In genomic region chr2:12044857-12045256, GRCh38 we compare ENCODE assay signal across 11 cellular contexts.
DNase-seq lines count a peak whose midpoint lies in the region; ATAC-seq and TF ChIP-seq lines count a peak whose summit lies in the region.
"Had no signal": no experiment of that assay in that cellular context is flagged by ENCODE, and none has a peak within 500 bp of the region (broad histone marks: within the 10 kb centered on the region; RNA-seq: fewer than 3 reads in every experiment).

No MANE protein-coding gene starts in this region.

- intact Hi-C loops in heart left ventricle (cut with DNase I), result no loop called here

- no peaks in the 10 kb centered on the region for H3K36me3 Mint-ChIP-seq in activated CD4-positive, alpha-beta memory T cell treated with anti-CD3 and anti-CD28 coated beads, Interleukin-2, amount 10 ng/mL, durations not matched to agents 7 days and 5 days (ENCODE audit: low read depth)

- peaks cover 2% of the 10 kb centered on the region for H3K9me3 Mint-ChIP-seq in activated CD4-positive, alpha-beta memory T cell treated with anti-CD3 and anti-CD28 coated beads, Interleukin-2, amount 10 ng/mL, durations not matched to agents 7 days and 5 days

- H3K9me3 ChIP-seq in heart left ventricle, result peaks cover 0 to 2% (median 0%) of the 10 kb centered on the region in 12 donors
- H3K9me3 ChIP-seq: right lobe of liver had no signal

- H3K4me1 ChIP-seq in heart left ventricle (peaks cover 0 to 37% (median 0%) of the 10 kb centered on the region in 12 donors), foreskin keratinocyte (no peaks in the 10 kb centered on the region)
- H3K4me1 ChIP-seq: right lobe of liver had no signal

- H3K27ac ChIP-seq in heart left ventricle (no peak overlapping the region), foreskin keratinocyte (no peak overlapping the region)
- H3K27ac ChIP-seq: right lobe of liver had no signal

- no peak for TF ChIP-seq POLR2A in heart left ventricle (IDR thresholded peaks at IDR 0.05)

- peak; percentile 72 for ATAC-seq in GM19324 (IDR thresholded peaks at IDR 0.05; ENCODE audit: low FRiP score, unreplicated experiment)
- peak; percentile 44 for ATAC-seq in HG03064 (IDR thresholded peaks at IDR 0.05; ENCODE audit: low read depth, unreplicated experiment)
- ATAC-seq in heart left ventricle, result no peak
- ATAC-seq in foreskin keratinocyte, result no peak

- H3K27ac Mint-ChIP-seq in activated CD4-positive, alpha-beta memory T cell treated with anti-CD3 and anti-CD28 coated beads, Interleukin-2, amount 10 ng/mL, durations not matched to agents 7 days and 5 days, result peak overlapping the region; percentile 16

- WGBS in heart left ventricle, 4 donors, result 78 to 89% (median 87%) methylated on average over 8 of the region's 8 CpGs

- H3K27me3 Mint-ChIP-seq in activated CD4-positive, alpha-beta memory T cell treated with anti-CD3 and anti-CD28 coated beads, Interleukin-2, amount 10 ng/mL, durations not matched to agents 7 days and 5 days, result peaks cover 7% of the 10 kb centered on the region

- DNase-seq in GM12864 (ENCODE audit: low read depth) (peak; percentile 64), heart left ventricle (no peak), foreskin keratinocyte (no peak), DMS 273 treated with DMSO at 0.1 percent for 48 hours (lab: John Stamatoyannopoulos, UW) (no peak), NCI-H146 (lab: John Stamatoyannopoulos, UW) (no peak)
- peak; percentile 51 for DNase-seq in activated CD4-positive, alpha-beta memory T cell treated with anti-CD3 and anti-CD28 coated beads, Interleukin-2, amount 10 ng/mL, durations not matched to agents 7 days and 5 days
- DNase-seq: islet precursor cell, KG1, right lobe of liver had no signal

- H3K4me3 ChIP-seq in GM12864 (ENCODE audit: low read depth, low read length) (no peak overlapping the region; the same call in 1 of the 2 replicates), heart left ventricle (no peak overlapping the region)
- H3K4me3 ChIP-seq: right lobe of liver had no signal

- H3K36me3 ChIP-seq in heart left ventricle, result no peaks in the 10 kb centered on the region
- H3K36me3 ChIP-seq: right lobe of liver had no signal

- no peaks in the 10 kb centered on the region for H3K27me3 ChIP-seq in heart left ventricle
- H3K27me3 ChIP-seq in foreskin keratinocyte, result no peaks in the 10 kb centered on the region
- H3K27me3 ChIP-seq: right lobe of liver had no signal

- H3K4me1 Mint-ChIP-seq in activated CD4-positive, alpha-beta memory T cell treated with anti-CD3 and anti-CD28 coated beads, Interleukin-2, amount 10 ng/mL, durations not matched to agents 7 days and 5 days, result peaks cover 22% of the 10 kb centered on the region

- POLR2A ChIA-PET in activated CD4-positive, alpha-beta memory T cell treated with anti-CD3 and anti-CD28 coated beads, Interleukin-2, amount 10 ng/mL, durations not matched to agents 7 days and 5 days (lab: Charles Lee), result no interaction called here

- H3K4me3 Mint-ChIP-seq in activated CD4-positive, alpha-beta memory T cell treated with anti-CD3 and anti-CD28 coated beads, Interleukin-2, amount 10 ng/mL, durations not matched to agents 7 days and 5 days, result no peak overlapping the region

- CTCF ChIA-PET in activated CD4-positive, alpha-beta memory T cell treated with anti-CD3 and anti-CD28 coated beads, Interleukin-2, amount 10 ng/mL, durations not matched to agents 7 days and 5 days (lab: Charles Lee), result no interaction called here

- TF ChIP-seq CTCF in GM12864 (IDR thresholded peaks at IDR 0.05; ENCODE audit: low read depth, low read length, missing control alignments) (peak; percentile 24), heart left ventricle (IDR thresholded peaks at IDR 0.05) (no peak), foreskin keratinocyte (conservative IDR thresholded peaks at IDR 0.05) (no peak)

Comparison
In these comparisons a context has a peak if more than half of its experiments do, and no peak if none do; other contexts are left out.
1. DNase-seq: peak in GM12864 (single experiment) and activated CD4-positive, alpha-beta memory T cell treated with anti-CD3 and anti-CD28 coated beads, Interleukin-2, amount 10 ng/mL, durations not matched to agents 7 days and 5 days (single experiment); none in heart left ventricle (0 of 5), foreskin keratinocyte (0 of 2), DMS 273 treated with DMSO at 0.1 percent for 48 hours (single experiment) and NCI-H146 (single experiment).
2. ATAC-seq: peak in GM19324 (single experiment) and HG03064 (single experiment); none in heart left ventricle (0 of 4) and foreskin keratinocyte (single experiment).